17 cellular contexts compared by ENCODE assay signal in genomic region chr4:8939160-8939855, GRCh38.
DNase-seq lines count a peak whose midpoint lies in the region; ATAC-seq and TF ChIP-seq lines count a peak whose summit lies in the region.
"Had no signal": no experiment of that assay in that cellular context is flagged by ENCODE, and none has a peak within 500 bp of the region (broad histone marks: within the 10 kb centered on the region; RNA-seq: fewer than 3 reads in every experiment).

No MANE protein-coding gene starts in this region.

- H3K9me3 ChIP-seq in NT2/D1 (ENCODE audit: insufficient read depth, low read length) (peaks cover 12% of the 10 kb centered on the region), trophoblast cell (ENCODE audit: insufficient read depth, low read depth, low read length) (peaks cover 3% of the 10 kb centered on the region), gastrocnemius medialis (no peaks in the 10 kb centered on the region)

- H3K4me1 Mint-ChIP-seq in GM23338 = peaks cover 3% of the 10 kb centered on the region

- H3K9me2 ChIP-seq in GM23338 (ENCODE audit: insufficient read depth) = no peaks in the 10 kb centered on the region

- no peak for TF ChIP-seq POLR2A in gastrocnemius medialis (IDR thresholded peaks at IDR 0.05)

- no peaks in the 10 kb centered on the region for H3K79me1 ChIP-seq in trophoblast cell (ENCODE audit: low read length)

- no peak overlapping the region for H3K14ac ChIP-seq in trophoblast cell (ENCODE audit: low read length)

- in situ Hi-C loops in gastrocnemius medialis (cut with MboI; ENCODE audit: low sequenced_read_pairs in 4 of 4) = no loop called here

- H3K9ac ChIP-seq in NT2/D1 (ENCODE audit: insufficient read length, low read depth) (peak overlapping the region; percentile 73), trophoblast cell (ENCODE audit: low read length) (no peak overlapping the region)

- H2BK5ac ChIP-seq in trophoblast cell (ENCODE audit: low read depth, low read length, poor library complexity) = no peak overlapping the region

- H3K18ac ChIP-seq in trophoblast cell (ENCODE audit: low read length) = no peak overlapping the region

- H4K12ac ChIP-seq in trophoblast cell (ENCODE audit: low read depth, low read length) = no peak overlapping the region

- DNase-seq in GM23338 (ENCODE audit: low spot score) (no peak), NT2/D1 (ENCODE audit: low read depth, low spot score) (no peak), iPS-NIHi7 (ENCODE audit: extremely low spot score) (peak; percentile 12), trophoblast cell (no peak), D341Med (ENCODE audit: low spot score) (no peak), gastrocnemius medialis (no peak)
- DNase-seq in effector CD4-positive, alpha-beta T cell = no peak
- DNase-seq: C1 segment of cervical spinal cord, DMS 273 treated with DMSO at 0.1 percent for 48 hours, KG1, NCI-H1048, NCI-H1436 treated with DMSO at 0.1 percent for 48 hours, NCI-H2029 treated with DMSO at 0.1 percent for 48 hours, NCI-H2171 treated with DMSO at 0.1 percent for 48 hours, NCI-H446 treated with DMSO at 0.1 percent for 48 hours, NCI-H774 had no signal

- H4K20me1 ChIP-seq in GM23338 (replicated peaks; ENCODE audit: insufficient read depth) = no peaks in the 10 kb centered on the region

- H3K27me3 Mint-ChIP-seq in GM23338 (ENCODE audit: insufficient read depth, low read depth, poor library complexity) = peaks cover 9% of the 10 kb centered on the region

- no peak overlapping the region for H3K4ac ChIP-seq in trophoblast cell (ENCODE audit: low read depth, low read length)

- no peak overlapping the region for H3K4me3 Mint-ChIP-seq in GM23338

- H3K27me3 ChIP-seq in GM23338 (ENCODE audit: insufficient read depth) (no peaks in the 10 kb centered on the region), NT2/D1 (ENCODE audit: insufficient read depth, insufficient read length) (peaks cover 18% of the 10 kb centered on the region), trophoblast cell (ENCODE audit: insufficient read depth, low read length) (no peaks in the 10 kb centered on the region), gastrocnemius medialis (no peaks in the 10 kb centered on the region)

- H3K36me3 Mint-ChIP-seq in GM23338 (ENCODE audit: low read depth) = peaks cover 3% of the 10 kb centered on the region; the same call in 1 of the 3 replicates

- H2AK5ac ChIP-seq in trophoblast cell (ENCODE audit: low read length) = no peak overlapping the region

- intact Hi-C loops in gastrocnemius medialis (cut with DNase I; ENCODE audit: low total_unique reads) = no loop called here

- ATAC-seq in GM23338 (peak; percentile 55), gastrocnemius medialis (no peak), HG03097 (IDR thresholded peaks at IDR 0.05; ENCODE audit: low FRiP score, unreplicated experiment) (no peak)

- peaks cover 7% of the 10 kb centered on the region; the same call in 1 of the 2 replicates for H3K4me1 ChIP-seq in GM23338 (ENCODE audit: insufficient read depth)
- H3K4me1 ChIP-seq in NT2/D1 (ENCODE audit: insufficient read depth, insufficient read length) = peaks cover 12% of the 10 kb centered on the region
- no peaks in the 10 kb centered on the region for H3K4me1 ChIP-seq in trophoblast cell (ENCODE audit: control insufficient read depth in 1 of 2, insufficient read depth in 2 of 2, low read length in 2 of 2)
- no peaks in the 10 kb centered on the region for H3K4me1 ChIP-seq in gastrocnemius medialis

- TF ChIP-seq CTCF in GM23338 (conservative IDR thresholded peaks at IDR 0.05; ENCODE audit: low read depth in 2 of 2) (no peak), gastrocnemius medialis (IDR thresholded peaks at IDR 0.05 in 4 of 5, conservative IDR thresholded peaks at IDR 0.05 in 1 of 5) (no peak)

- no peak overlapping the region for H3K27ac ChIP-seq in GM23338 (ENCODE audit: low read depth)
- no peak overlapping the region for H3K27ac ChIP-seq in trophoblast cell (ENCODE audit: low read depth, low read length)
- H3K27ac ChIP-seq in gastrocnemius medialis = no peak overlapping the region

- no peak overlapping the region for H2BK12ac ChIP-seq in trophoblast cell (ENCODE audit: low read length)

- peak overlapping the region; percentile 37; the same call in 1 of the 2 replicates for H3K4me3 ChIP-seq in GM23338
- peak overlapping the region; percentile 20 for H3K4me3 ChIP-seq in NT2/D1 (ENCODE audit: insufficient read length, low read depth)
- H3K4me3 ChIP-seq in trophoblast cell (ENCODE audit: low read depth, low read length) = peak overlapping the region; percentile 37
- H3K4me3 ChIP-seq in gastrocnemius medialis = no peak overlapping the region

- H3K27ac Mint-ChIP-seq in GM23338 = no peak overlapping the region

- peak overlapping the region; percentile 85 for H2AFZ ChIP-seq in GM23338
- no peak overlapping the region for H2AFZ ChIP-seq in trophoblast cell (ENCODE audit: insufficient read depth, low read length, poor library complexity)

- H3K4me2 ChIP-seq in GM23338 (peak overlapping the region; percentile 74), trophoblast cell (ENCODE audit: low read length) (no peak overlapping the region)

- no peaks in the 10 kb centered on the region for H3K79me2 ChIP-seq in GM23338 (replicated peaks; ENCODE audit: insufficient read depth)
- H3K79me2 ChIP-seq in trophoblast cell (ENCODE audit: control insufficient read depth, insufficient read depth, low read length, poor library complexity) = no peaks in the 10 kb centered on the region

- H4K91ac ChIP-seq in trophoblast cell (ENCODE audit: low read depth, low read length) = no peak overlapping the region

- H3K36me3 ChIP-seq in GM23338 (ENCODE audit: insufficient read depth) = no peaks in the 10 kb centered on the region
- no peaks in the 10 kb centered on the region for H3K36me3 ChIP-seq in NT2/D1 (ENCODE audit: insufficient read depth, insufficient read length, low read length)
- H3K36me3 ChIP-seq in trophoblast cell (ENCODE audit: control insufficient read depth in 1 of 2, insufficient read depth in 2 of 2, low read length in 2 of 2) = no peaks in the 10 kb centered on the region
- no peaks in the 10 kb centered on the region for H3K36me3 ChIP-seq in gastrocnemius medialis

- no peak overlapping the region for H4K8ac ChIP-seq in trophoblast cell (ENCODE audit: low read depth, low read length)

- no peak overlapping the region for H3K23ac ChIP-seq in trophoblast cell (ENCODE audit: low read length)

- peaks cover 8% of the 10 kb centered on the region; the same call in 2 of the 3 replicates for H3K9me3 Mint-ChIP-seq in GM23338

- H2BK120ac ChIP-seq in trophoblast cell (ENCODE audit: insufficient read depth, low read length, poor library complexity) = no peak overlapping the region

- no peaks in the 10 kb centered on the region for H3F3A ChIP-seq in GM23338 (replicated peaks; ENCODE audit: low read depth)

- no CpG with 5 or more reads among the region's 15 CpGs for WGBS in trophoblast cell (ENCODE audit: extremely low coverage, insufficient coverage, insufficient read length)

Comparison
In these comparisons a context has a peak if more than half of its experiments do, and no peak if none do; other contexts are left out.
1. H3K4me3 ChIP-seq: peak in GM23338 (single experiment), NT2/D1 (single experiment) and trophoblast cell (single experiment); none in gastrocnemius medialis (0 of 4).